Comparison of ENCODE assay signal across 25 cellular contexts in the genomic region with DNA sequence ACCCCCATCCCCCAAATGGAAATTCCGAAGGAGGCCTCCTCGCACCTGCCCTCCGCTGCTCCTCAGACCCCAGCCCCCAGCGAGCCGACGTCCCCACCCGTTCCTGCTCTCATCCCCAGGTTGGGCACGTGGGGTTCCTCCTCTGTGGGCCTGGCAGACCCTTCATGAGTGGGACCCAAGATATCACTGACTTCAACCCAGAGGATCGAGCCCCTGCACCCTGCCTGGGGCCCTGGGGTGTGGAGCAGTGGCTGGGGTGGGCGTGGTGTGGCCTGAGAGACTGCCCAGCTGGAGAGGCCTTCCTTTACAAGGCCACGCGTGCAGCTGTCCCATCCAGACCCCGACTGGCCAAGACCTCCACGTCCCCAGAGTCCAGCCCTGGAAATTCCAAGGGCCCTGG. TPM values are rescaled to one million over a fixed set of nuclear protein-coding genes. Genes with fewer than 3 reads are reported as not detected.
"Had no signal": no experiment of that assay in that cellular context is flagged by ENCODE, and none has a peak within 500 bp of the region (broad histone marks: within the 10 kb centered on the region; RNA-seq: fewer than 3 reads in every experiment).

No MANE protein-coding gene starts in this region.

- H3K4me2 ChIP-seq: KMS-11 had no signal

- H3K4me3 ChIP-seq: K562, SJSA1, SK-N-MC had no signal

- H3K4me1 ChIP-seq: SJSA1 had no signal

- H3K27ac ChIP-seq: HL-60, KMS-11, RWPE1, SJSA1, SK-N-MC had no signal

- H3K27ac Mint-ChIP-seq: IgD-negative memory B cell had no signal

- H3K9ac ChIP-seq: KMS-11 had no signal

- H3K9me3 ChIP-seq: SJSA1 had no signal

- DNase-seq: Kasumi-1, MM.1S, NCI-H1092 treated with DMSO at 0.1 percent for 48 hours, NCI-H1436, NCI-H187, NCI-H2029, NCI-H2081 treated with DMSO at 0.1 percent for 48 hours, NCI-H2171, NCI-H226, NCI-H446, NCI-H510A, NCI-H524 treated with DMSO at 0.1 percent for 48 hours, NCI-H69, NCI-H774, PC-3, SIG-M5 had no signal

- H3K36me3 ChIP-seq: SJSA1 had no signal

- ATAC-seq: K562, Panc1, PC-3 had no signal

- H3K9me3 Mint-ChIP-seq: IgD-negative memory B cell had no signal

- H3K36me3 Mint-ChIP-seq: IgD-negative memory B cell had no signal

- H3K4me3 Mint-ChIP-seq: IgD-negative memory B cell had no signal

RNA-seq across cellular contexts. Expression of a gene that starts 17.6 kb away (rescaled TPM):
- total RNA-seq: OCI-LY7 had no signal
- polyA plus RNA-seq: IgD-negative memory B cell had no signal
